ENCODE assay signal across 15 cellular contexts in the genomic region with DNA sequence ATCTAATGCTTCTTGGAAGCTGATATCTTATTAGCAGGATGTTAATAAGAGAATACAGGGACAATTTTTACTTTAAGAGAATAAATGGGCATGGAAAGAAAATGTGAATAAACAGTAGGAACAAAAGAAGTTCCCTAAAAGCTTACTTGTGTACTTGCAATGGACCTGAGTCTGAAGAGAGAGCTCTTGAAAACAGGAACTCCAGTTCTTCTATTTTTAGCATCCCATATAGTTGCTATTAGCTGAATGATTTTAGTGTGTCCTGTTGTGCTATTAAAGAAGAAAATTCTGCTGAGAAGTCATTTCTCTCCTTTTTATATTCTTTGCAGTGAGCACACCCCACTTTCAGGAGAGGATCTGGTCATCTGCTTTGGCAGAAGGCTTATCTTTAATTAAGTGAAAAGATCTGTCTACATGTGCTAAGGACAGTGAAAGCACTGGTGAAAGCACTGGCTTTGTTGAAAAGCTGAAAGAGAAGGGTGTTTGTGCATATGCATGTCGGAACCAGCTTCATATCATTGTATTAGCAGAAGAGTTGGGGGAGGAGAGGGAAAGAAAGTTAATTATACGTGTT. TPM values are rescaled to one million over a fixed set of nuclear protein-coding genes. Genes with fewer than 3 reads are reported as not detected.
DNase-seq lines count a peak whose midpoint lies in the region; ATAC-seq and TF ChIP-seq lines count a peak whose summit lies in the region.
"Had no signal": no experiment of that assay in that cellular context is flagged by ENCODE, and none has a peak within 500 bp of the region (broad histone marks: within the 10 kb centered on the region; RNA-seq: fewer than 3 reads in every experiment).

No MANE protein-coding gene starts in this region.

- no peak overlapping the region for H2AFZ ChIP-seq in neural progenitor cell (replicated peaks)

- DNase-seq in GM06990 (ENCODE audit: extremely low read depth, insufficient read length) (peak; percentile 39), NOMO-1 (lab: John Stamatoyannopoulos, UW; ENCODE audit: unreplicated experiment in 2 of 2) (peak; percentile 10 to 84), adrenal gland (no peak), neural progenitor cell (ENCODE audit: low spot score) (peak; percentile 4), lower leg skin (ENCODE audit: low spot score in 2 of 2) (no peak)
- DNase-seq in stimulated activated effector memory CD8-positive, alpha-beta T cell treated with anti-CD3 and anti-CD28 coated beads, Interleukin-12 subunit alpha, Interleukin-12 subunit beta, amount 100 ng/mL, for 72 hours (ENCODE audit: low spot score in 2 of 2), result no peak
- DNase-seq in activated naive CD8-positive, alpha-beta T cell treated with anti-CD3 and anti-CD28 coated beads, Interleukin-2, amount 50 U/mL, for 24 hours, result no peak
- DNase-seq in effector CD8-positive, alpha-beta T cell (lab: John Stamatoyannopoulos, UW), result no peak
- DNase-seq: activated CD4-positive, alpha-beta memory T cell treated with anti-CD3 and anti-CD28 coated beads for 36 hours; DND-41; NCI-H2171; T1000; transverse colon had no signal

- H3K27ac ChIP-seq in adrenal gland, result peak overlapping the region in 3 of 5 donors; percentile 7 to 64 (median 31)
- no peak overlapping the region for H3K27ac ChIP-seq in neural progenitor cell

- peaks cover 3% of the 10 kb centered on the region for H3K36me3 Mint-ChIP-seq in neural progenitor cell
- H3K36me3 Mint-ChIP-seq in stimulated activated effector memory CD8-positive, alpha-beta T cell treated with anti-CD3 and anti-CD28 coated beads, Interleukin-12 subunit alpha, Interleukin-12 subunit beta, amount 100 ng/mL, for 72 hours, result no peaks in the 10 kb centered on the region
- no peaks in the 10 kb centered on the region for H3K36me3 Mint-ChIP-seq in activated naive CD8-positive, alpha-beta T cell treated with anti-CD3 and anti-CD28 coated beads, Interleukin-2, amount 50 U/mL, for 24 hours (ENCODE audit: low read depth)
- H3K36me3 Mint-ChIP-seq: activated CD4-positive, alpha-beta memory T cell treated with anti-CD3 and anti-CD28 coated beads for 36 hours had no signal

- H3K27ac Mint-ChIP-seq in neural progenitor cell, result no peak overlapping the region
- no peak overlapping the region for H3K27ac Mint-ChIP-seq in stimulated activated effector memory CD8-positive, alpha-beta T cell treated with anti-CD3 and anti-CD28 coated beads, Interleukin-12 subunit alpha, Interleukin-12 subunit beta, amount 100 ng/mL, for 72 hours
- H3K27ac Mint-ChIP-seq in activated naive CD8-positive, alpha-beta T cell treated with anti-CD3 and anti-CD28 coated beads, Interleukin-2, amount 50 U/mL, for 24 hours, result no peak overlapping the region
- H3K27ac Mint-ChIP-seq: activated CD4-positive, alpha-beta memory T cell treated with anti-CD3 and anti-CD28 coated beads for 36 hours; progenitor cell of endocrine pancreas had no signal

- H3K9ac ChIP-seq in neural progenitor cell, result no peak overlapping the region

- H3F3A ChIP-seq in neural progenitor cell (ENCODE audit: low read depth), result no peaks in the 10 kb centered on the region

- no peaks in the 10 kb centered on the region for H4K20me1 ChIP-seq in neural progenitor cell (ENCODE audit: low read depth)

- no peak for ATAC-seq in stimulated activated effector memory CD8-positive, alpha-beta T cell treated with anti-CD3 and anti-CD28 coated beads, Interleukin-12 subunit alpha, Interleukin-12 subunit beta, amount 100 ng/mL, for 72 hours
- no peak for ATAC-seq in activated naive CD8-positive, alpha-beta T cell treated with anti-CD3 and anti-CD28 coated beads, Interleukin-2, amount 50 U/mL, for 24 hours
- ATAC-seq: PC-3 had no signal

- H3K79me2 ChIP-seq in neural progenitor cell (ENCODE audit: low read depth), result no peaks in the 10 kb centered on the region

- intact Hi-C loops in adrenal gland (cut with DNase I) (no loop called here), lower leg skin (cut with DNase I; ENCODE audit: low total_unique reads) (no loop called here)

- TF ChIP-seq POLR2A in adrenal gland (IDR thresholded peaks at IDR 0.05), result no peak
- TF ChIP-seq POLR2A in lower leg skin (IDR thresholded peaks at IDR 0.05), result no peak

- H3K9me3 ChIP-seq in adrenal gland (replicated peaks in 1 of 3) (no peaks in the 10 kb centered on the region), neural progenitor cell (ENCODE audit: low read depth) (no peaks in the 10 kb centered on the region)
- H3K9me3 ChIP-seq: transverse colon had no signal

- H3K4me3 ChIP-seq in GM06990 (replicated peaks; ENCODE audit: low read depth, low read length) (no peak overlapping the region), adrenal gland (no peak overlapping the region), neural progenitor cell (no peak overlapping the region), lower leg skin (ENCODE audit: low read depth, poor library complexity, severe bottlenecking) (no peak overlapping the region)
- H3K4me3 ChIP-seq: transverse colon had no signal

- H3K36me3 ChIP-seq in GM06990 (ENCODE audit: control insufficient read depth, insufficient read depth, low read length) (0 out of 2 replicates have a peak, but pooled peaks cover 1% of the 10 kb centered on the region), adrenal gland (replicated peaks in 1 of 2) (no peaks in the 10 kb centered on the region), neural progenitor cell (no peaks in the 10 kb centered on the region)
- H3K36me3 ChIP-seq: transverse colon had no signal

- H3K4me2 ChIP-seq in neural progenitor cell, result no peak overlapping the region

- H3K9me3 Mint-ChIP-seq in neural progenitor cell, result no peaks in the 10 kb centered on the region
- no peaks in the 10 kb centered on the region for H3K9me3 Mint-ChIP-seq in stimulated activated effector memory CD8-positive, alpha-beta T cell treated with anti-CD3 and anti-CD28 coated beads, Interleukin-12 subunit alpha, Interleukin-12 subunit beta, amount 100 ng/mL, for 72 hours
- H3K9me3 Mint-ChIP-seq in activated naive CD8-positive, alpha-beta T cell treated with anti-CD3 and anti-CD28 coated beads, Interleukin-2, amount 50 U/mL, for 24 hours, result no peaks in the 10 kb centered on the region
- H3K9me3 Mint-ChIP-seq: activated CD4-positive, alpha-beta memory T cell treated with anti-CD3 and anti-CD28 coated beads for 36 hours had no signal

- no peak overlapping the region for H3K4me3 Mint-ChIP-seq in neural progenitor cell
- H3K4me3 Mint-ChIP-seq in stimulated activated effector memory CD8-positive, alpha-beta T cell treated with anti-CD3 and anti-CD28 coated beads, Interleukin-12 subunit alpha, Interleukin-12 subunit beta, amount 100 ng/mL, for 72 hours, result no peak overlapping the region
- H3K4me3 Mint-ChIP-seq in activated naive CD8-positive, alpha-beta T cell treated with anti-CD3 and anti-CD28 coated beads, Interleukin-2, amount 50 U/mL, for 24 hours, result no peak overlapping the region
- H3K4me3 Mint-ChIP-seq: activated CD4-positive, alpha-beta memory T cell treated with anti-CD3 and anti-CD28 coated beads for 36 hours had no signal

- H3K4me1 ChIP-seq in adrenal gland (replicated peaks in 1 of 2), result peaks cover 0 to 38% of the 10 kb centered on the region in 2 donors
- H3K4me1 ChIP-seq in neural progenitor cell, result peaks cover 15% of the 10 kb centered on the region

- TF ChIP-seq CTCF in GM06990 (IDR thresholded peaks at IDR 0.05; ENCODE audit: insufficient read depth, low read length, poor library complexity, severe bottlenecking), result no peak
- no peak for TF ChIP-seq CTCF in adrenal gland (IDR thresholded peaks at IDR 0.05)
- no peak for TF ChIP-seq CTCF in neural progenitor cell (IDR thresholded peaks at IDR 0.05)
- no peak for TF ChIP-seq CTCF in lower leg skin (IDR thresholded peaks at IDR 0.05)

- peaks cover 22% of the 10 kb centered on the region for H3K4me1 Mint-ChIP-seq in neural progenitor cell
- no peaks in the 10 kb centered on the region for H3K4me1 Mint-ChIP-seq in stimulated activated effector memory CD8-positive, alpha-beta T cell treated with anti-CD3 and anti-CD28 coated beads, Interleukin-12 subunit alpha, Interleukin-12 subunit beta, amount 100 ng/mL, for 72 hours
- peaks cover 5% of the 10 kb centered on the region for H3K4me1 Mint-ChIP-seq in activated naive CD8-positive, alpha-beta T cell treated with anti-CD3 and anti-CD28 coated beads, Interleukin-2, amount 50 U/mL, for 24 hours

- WGBS in adrenal gland, 4 donors, result 61 to 76% (median 64%) methylated on average over 2 of the region's 2 CpGs
- 63 to 83% methylated on average over 2 of the region's 2 CpGs for WGBS in lower leg skin, 2 donors

- H3K27me3 ChIP-seq in GM06990 (replicated peaks; ENCODE audit: control insufficient read depth, insufficient read depth, low read length) (no peaks in the 10 kb centered on the region), adrenal gland (no peaks in the 10 kb centered on the region), neural progenitor cell (no peaks in the 10 kb centered on the region)
- H3K27me3 ChIP-seq: transverse colon had no signal

- no peaks in the 10 kb centered on the region for H3K27me3 Mint-ChIP-seq in neural progenitor cell (ENCODE audit: insufficient read depth, low read depth)
- H3K27me3 Mint-ChIP-seq in activated naive CD8-positive, alpha-beta T cell treated with anti-CD3 and anti-CD28 coated beads, Interleukin-2, amount 50 U/mL, for 24 hours, result peaks cover 3% of the 10 kb centered on the region
- H3K27me3 Mint-ChIP-seq: progenitor cell of endocrine pancreas had no signal

RNA-seq across cellular contexts. Expression of gene ST3GAL6, which starts 1.4 kb away (rescaled TPM):
- total RNA-seq in adrenal gland (10 to 100 TPM in 7 of 8 donors, 1 to 10 TPM in 1; 6.0 to 48.0 (median 20.1) TPM), neural progenitor cell (ENCODE audit: low replicate concordance) (13.5 and 18.6 TPM in 2 replicates), lower leg skin (10 to 100 TPM; 19.2 to 40.8 (median 24.3) TPM)
- 10 to 100 TPM; 15.2 to 24.9 (median 18.1) TPM for polyA plus RNA-seq in adrenal gland
- total RNA-seq: activated CD4-positive, alpha-beta memory T cell treated with anti-CD3 and anti-CD28 coated beads for 36 hours had no signal

Comparison
In these comparisons a context has a peak if more than half of its experiments do, and no peak if none do; other contexts are left out.
1. DNase-seq: peak in GM06990 (single experiment), NOMO-1 (2 of 2) and neural progenitor cell (single experiment); none in adrenal gland (0 of 7), lower leg skin (0 of 2), stimulated activated effector memory CD8-positive, alpha-beta T cell treated with anti-CD3 and anti-CD28 coated beads, Interleukin-12 subunit alpha, Interleukin-12 subunit beta, amount 100 ng/mL, for 72 hours (0 of 2), activated naive CD8-positive, alpha-beta T cell treated with anti-CD3 and anti-CD28 coated beads, Interleukin-2, amount 50 U/mL, for 24 hours (single experiment) and effector CD8-positive, alpha-beta T cell (single experiment).